In genomic region chr1:243315455-243315854, GRCh38 we compare ENCODE assay signal across 21 cellular contexts. TPM values are rescaled to one million over a fixed set of nuclear protein-coding genes. Genes with fewer than 3 reads are reported as not detected.
DNase-seq lines count a peak whose midpoint lies in the region; FAIRE-seq and TF ChIP-seq lines count a peak whose summit lies in the region.
"Had no signal": no experiment of that assay in that cellular context is flagged by ENCODE, and none has a peak within 500 bp of the region (broad histone marks: within the 10 kb centered on the region; RNA-seq: fewer than 3 reads in every experiment).

No MANE protein-coding gene starts in this region.

- peaks cover 31 to 45% of the 10 kb centered on the region in 2 experiments for H3K36me3 ChIP-seq in SK-N-SH (replicated peaks in 1 of 2; ENCODE audit: control insufficient read depth in 1 of 2, insufficient read depth in 2 of 2, low read length in 1 of 2)
- H3K36me3 ChIP-seq in neuronal stem cell (replicated peaks in 1 of 2; ENCODE audit: control insufficient read depth in 2 of 2, insufficient read depth in 2 of 2, low read length in 2 of 2): no peaks in the 10 kb centered on the region

- peaks cover 18% of the 10 kb centered on the region for H3K4me1 Mint-ChIP-seq in activated CD4-positive, alpha-beta T cell treated with anti-CD3 and anti-CD28 coated beads, Interleukin-2, amount 10 ng/mL, durations not matched to agents 7 days and 5 days
- H3K4me1 Mint-ChIP-seq: central memory CD8-positive, alpha-beta T cell; natural killer cell had no signal

- H3K79me1 ChIP-seq in neuronal stem cell (ENCODE audit: low read depth, low read length): no peaks in the 10 kb centered on the region

- 73% methylated on average over 1 of the region's 1 CpG for WGBS in SK-N-SH (ENCODE audit: low lambda C conversion rate)
- WGBS in neuronal stem cell (ENCODE audit: extremely low coverage in 2 of 2, insufficient read length in 2 of 2, insufficient replicate concordance in 1 of 2), 2 donors: no CpG with 5 or more reads among the region's 1 CpG

- no peak overlapping the region for H3K4me3 ChIP-seq in SK-N-SH (ENCODE audit: low read depth in 2 of 2, low read length in 1 of 2)
- H3K4me3 ChIP-seq in fibroblast of the aortic adventitia (ENCODE audit: low read depth, low read length): no peak overlapping the region
- no peak overlapping the region for H3K4me3 ChIP-seq in neuronal stem cell (ENCODE audit: low read length in 2 of 2)
- H3K4me3 ChIP-seq: esophagus muscularis mucosa, K562 had no signal

- H4K91ac ChIP-seq in neuronal stem cell (ENCODE audit: low read depth, low read length, poor library complexity): no peak overlapping the region

- H2BK12ac ChIP-seq in neuronal stem cell (ENCODE audit: low read length): no peak overlapping the region

- no peak for DNase-seq in GM18507 (ENCODE audit: extremely low spot score, insufficient read length, low read depth)
- DNase-seq in SK-N-SH: no peak
- DNase-seq in fibroblast of the aortic adventitia (ENCODE audit: low read depth): peak; percentile 30
- no peak for DNase-seq in neuronal stem cell (ENCODE audit: low spot score)
- no peak for DNase-seq in EL
- no peak for DNase-seq in activated CD4-positive, alpha-beta T cell treated with anti-CD3 and anti-CD28 coated beads, Interleukin-2, amount 10 ng/mL, durations not matched to agents 7 days and 5 days
- DNase-seq in NCI-H2029 treated with DMSO at 0.1 percent for 48 hours (lab: John Stamatoyannopoulos, UW): no peak
- no peak for DNase-seq in NCI-H2227 treated with DMSO at 0.1 percent for 48 hours (lab: John Stamatoyannopoulos, UW)
- DNase-seq: activated naive CD4-positive, alpha-beta T cell treated with anti-CD3 and anti-CD28 coated beads, Interleukin-2, amount 10 ng/mL, durations not matched to agents 7 days and 5 days; anterior cingulate cortex; C1 segment of cervical spinal cord; effector memory CD8-positive, alpha-beta T cell; left colon; natural killer cell; NCI-H146; NCI-H2171 treated with DMSO at 0.1 percent for 48 hours; NCI-H748 treated with DMSO at 0.1 percent for 48 hours; T-helper 1 cell had no signal

- H3F3A ChIP-seq in SK-N-SH (replicated peaks; ENCODE audit: insufficient read depth): peaks cover 5% of the 10 kb centered on the region

- no peak overlapping the region for H3K18ac ChIP-seq in neuronal stem cell (ENCODE audit: low read length)

- H2BK15ac ChIP-seq in neuronal stem cell (ENCODE audit: low read length): no peak overlapping the region

- H3K9me3 ChIP-seq in SK-N-SH (no peaks in the 10 kb centered on the region), neuronal stem cell (replicated peaks in 1 of 2; ENCODE audit: control insufficient read depth in 2 of 2, insufficient read depth in 1 of 2, low read depth in 1 of 2, low read length in 2 of 2) (no peaks in the 10 kb centered on the region)
- H3K9me3 ChIP-seq: esophagus muscularis mucosa had no signal

- CTCF ChIA-PET in SK-N-SH (lab: Yijun Ruan, JAX): interaction anchor here (1.5 kb wide), 1 partner anchor 28 kb away, joined by 3 read pairs; no protein-coding TSS in a partner anchor
- CTCF ChIA-PET in activated CD4-positive, alpha-beta T cell treated with anti-CD3 and anti-CD28 coated beads, Interleukin-2, amount 10 ng/mL, durations not matched to agents 7 days and 5 days (lab: Charles Lee): no interaction called here

- no peak overlapping the region for H3K14ac ChIP-seq in neuronal stem cell (ENCODE audit: low read length)

- H3K27ac Mint-ChIP-seq in activated CD4-positive, alpha-beta T cell treated with anti-CD3 and anti-CD28 coated beads, Interleukin-2, amount 10 ng/mL, durations not matched to agents 7 days and 5 days: no peak overlapping the region
- H3K27ac Mint-ChIP-seq: activated naive CD4-positive, alpha-beta T cell treated with anti-CD3 and anti-CD28 coated beads, Interleukin-2, amount 10 ng/mL, durations not matched to agents 7 days and 5 days; natural killer cell had no signal

- no peak overlapping the region for H2AK5ac ChIP-seq in neuronal stem cell (ENCODE audit: low read depth, low read length)

- no peak for TF ChIP-seq EP300 in SK-N-SH (IDR thresholded peaks at IDR 0.05; ENCODE audit: borderline replicate concordance in 1 of 2, low read depth in 1 of 2, low read length in 1 of 2)

- H3K27me3 Mint-ChIP-seq in activated CD4-positive, alpha-beta T cell treated with anti-CD3 and anti-CD28 coated beads, Interleukin-2, amount 10 ng/mL, durations not matched to agents 7 days and 5 days: no peaks in the 10 kb centered on the region
- H3K27me3 Mint-ChIP-seq: activated naive CD4-positive, alpha-beta T cell treated with anti-CD3 and anti-CD28 coated beads, Interleukin-2, amount 10 ng/mL, durations not matched to agents 7 days and 5 days; central memory CD8-positive, alpha-beta T cell; effector memory CD8-positive, alpha-beta T cell had no signal

- no peaks in the 10 kb centered on the region for H3K9me2 ChIP-seq in SK-N-SH

- H3K27ac ChIP-seq in SK-N-SH (ENCODE audit: low read depth in 2 of 2, low read length in 1 of 2) (peak overlapping the region in 1 of 2 experiments; percentile 23; a peak in 1 of 4 replicates), neuronal stem cell (replicated peaks; ENCODE audit: low read length) (no peak overlapping the region)
- H3K27ac ChIP-seq: esophagus muscularis mucosa had no signal

- peak; percentile 68 for FAIRE-seq in GM18507 (lab: Jason Lieb, UNC)
- FAIRE-seq: K562 had no signal

- no peak overlapping the region for H2AFZ ChIP-seq in SK-N-SH (ENCODE audit: low read depth)
- peak overlapping the region; percentile 17 for H2AFZ ChIP-seq in neuronal stem cell (ENCODE audit: low read length)

- H3K4me2 ChIP-seq in SK-N-SH: no peak overlapping the region
- H3K4me2 ChIP-seq in neuronal stem cell (ENCODE audit: insufficient read depth, low read length, poor library complexity, severe bottlenecking): no peak overlapping the region

- H4K20me1 ChIP-seq in SK-N-SH (ENCODE audit: insufficient read depth): no peaks in the 10 kb centered on the region

- H2BK120ac ChIP-seq in neuronal stem cell (ENCODE audit: low read depth, low read length): no peak overlapping the region

- TF ChIP-seq RAD21 in SK-N-SH (IDR thresholded peaks at IDR 0.05; ENCODE audit: low read length): no peak

- peaks cover 19% of the 10 kb centered on the region for H3K36me3 Mint-ChIP-seq in activated CD4-positive, alpha-beta T cell treated with anti-CD3 and anti-CD28 coated beads, Interleukin-2, amount 10 ng/mL, durations not matched to agents 7 days and 5 days (ENCODE audit: low read depth)
- H3K36me3 Mint-ChIP-seq: natural killer cell had no signal

- H3K4me1 ChIP-seq in SK-N-SH (ENCODE audit: control insufficient read depth in 1 of 2, insufficient read depth in 2 of 2, low read depth in 1 of 2, low read length in 1 of 2): peaks cover 0 to 3% of the 10 kb centered on the region in 2 experiments; a peak in 1 of 4 replicates
- H3K4me1 ChIP-seq in neuronal stem cell (ENCODE audit: control insufficient read depth in 2 of 2, insufficient read depth in 1 of 2, low read depth in 1 of 2, low read length in 2 of 2): peaks cover 1 to 15% of the 10 kb centered on the region in 2 donors

- no peaks in the 10 kb centered on the region for H3K27me3 ChIP-seq in SK-N-SH (ENCODE audit: insufficient read depth)
- no peaks in the 10 kb centered on the region for H3K27me3 ChIP-seq in neuronal stem cell (ENCODE audit: control insufficient read depth in 3 of 3, insufficient read depth in 3 of 3, low read depth in 1 of 3, low read length in 3 of 3)
- H3K27me3 ChIP-seq: esophagus muscularis mucosa had no signal

- POLR2A ChIA-PET in SK-N-SH (lab: Yijun Ruan, JAX): no interaction called here
- POLR2A ChIA-PET in activated CD4-positive, alpha-beta T cell treated with anti-CD3 and anti-CD28 coated beads, Interleukin-2, amount 10 ng/mL, durations not matched to agents 7 days and 5 days (lab: Charles Lee): no interaction called here

- H2BK5ac ChIP-seq in neuronal stem cell (ENCODE audit: low read length): no peak overlapping the region

- H3K9ac ChIP-seq in SK-N-SH: no peak overlapping the region
- H3K9ac ChIP-seq in neuronal stem cell (ENCODE audit: low read depth, low read length, poor library complexity): no peak overlapping the region

- TF ChIP-seq CTCF in SK-N-SH (IDR thresholded peaks at IDR 0.05) (no peak), fibroblast of the aortic adventitia (IDR thresholded peaks at IDR 0.05; ENCODE audit: insufficient read depth, low read length) (no peak)

- H3K23ac ChIP-seq in neuronal stem cell (ENCODE audit: low read depth, low read length, poor library complexity): no peak overlapping the region

- H3K4me3 Mint-ChIP-seq in activated CD4-positive, alpha-beta T cell treated with anti-CD3 and anti-CD28 coated beads, Interleukin-2, amount 10 ng/mL, durations not matched to agents 7 days and 5 days: no peak overlapping the region
- H3K4me3 Mint-ChIP-seq: activated naive CD4-positive, alpha-beta T cell treated with anti-CD3 and anti-CD28 coated beads, Interleukin-2, amount 10 ng/mL, durations not matched to agents 7 days and 5 days; central memory CD8-positive, alpha-beta T cell; effector memory CD8-positive, alpha-beta T cell; natural killer cell had no signal

- H3K79me2 ChIP-seq in SK-N-SH (ENCODE audit: insufficient read depth): no peaks in the 10 kb centered on the region; the same call in none of the 2 replicates

- H3K9me3 Mint-ChIP-seq in activated CD4-positive, alpha-beta T cell treated with anti-CD3 and anti-CD28 coated beads, Interleukin-2, amount 10 ng/mL, durations not matched to agents 7 days and 5 days: no peaks in the 10 kb centered on the region
- H3K9me3 Mint-ChIP-seq: activated naive CD4-positive, alpha-beta T cell treated with anti-CD3 and anti-CD28 coated beads, Interleukin-2, amount 10 ng/mL, durations not matched to agents 7 days and 5 days; central memory CD8-positive, alpha-beta T cell; effector memory CD8-positive, alpha-beta T cell; natural killer cell had no signal

- no peak overlapping the region for H3K4ac ChIP-seq in neuronal stem cell (ENCODE audit: low read length)

- no peak overlapping the region for H4K8ac ChIP-seq in neuronal stem cell (ENCODE audit: low read depth, low read length)

TF ChIP-seq in SK-N-SH, 30 proteins besides CTCF, POLR2A, EP300 and RAD21 (continues in another document):
- TF ChIP-seq NFIC (IDR thresholded peaks at IDR 0.05; ENCODE audit: borderline replicate concordance) (peak; percentile 17; the same call in 1 of the 2 replicates), FOXJ3 (CRISPR knock-in tag; IDR thresholded peaks at IDR 0.05) (no peak)

RNA-seq across cellular contexts. Expression of gene SDCCAG8, which starts 59.6 kb away (rescaled TPM):
- 22.7 and 26.7 TPM in 2 replicates for polyA plus RNA-seq in SK-N-SH (2012; rRNA removed)
- 31.4 and 34.9 TPM in 2 replicates for polyA plus RNA-seq in SK-N-SH (2012; cell fraction: cytosol; rRNA removed)
- polyA plus RNA-seq in SK-N-SH (2012; cell fraction: nucleus; rRNA removed): 39.2 and 50.7 TPM in 2 replicates
- 69.2 and 95.1 TPM in 2 replicates for total RNA-seq in fibroblast of the aortic adventitia (ENCODE audit: low replicate concordance)
- polyA plus RNA-seq in neuronal stem cell (2013, experiment 1 of 2): 16.0 TPM
- 15.2 TPM for polyA plus RNA-seq in neuronal stem cell (2013, experiment 2 of 2)
- total RNA-seq in activated CD4-positive, alpha-beta T cell treated with anti-CD3 and anti-CD28 coated beads, Interleukin-2, amount 10 ng/mL, durations not matched to agents 7 days and 5 days: 10 to 100 TPM; 23.8 to 26.4 TPM
